In the genomic region with DNA sequence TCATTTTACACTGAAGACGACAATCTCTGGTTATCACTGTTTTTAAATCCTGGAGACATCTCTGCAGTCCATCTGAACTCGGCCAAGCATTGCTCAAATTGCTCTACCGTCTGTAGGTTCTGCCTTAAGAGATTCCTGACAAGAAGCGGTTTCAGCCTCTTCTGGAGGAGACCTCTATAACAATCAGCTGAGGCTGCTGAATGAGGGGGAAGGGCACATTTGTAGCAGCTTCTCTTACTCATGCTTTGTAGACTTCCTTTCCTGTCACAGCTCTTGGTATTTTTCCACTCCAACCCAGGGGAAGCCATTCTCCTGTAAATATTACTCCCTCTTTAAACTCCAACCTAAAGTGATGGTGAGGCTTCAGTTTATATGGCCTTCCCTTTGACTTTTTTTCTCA, we compare ENCODE assay signal across 9 cellular contexts. TPM values are rescaled to one million over a fixed set of nuclear protein-coding genes. Genes with fewer than 3 reads are reported as not detected.
DNase-seq lines count a peak whose midpoint lies in the region; ATAC-seq and TF ChIP-seq lines count a peak whose summit lies in the region.
"Had no signal": no experiment of that assay in that cellular context is flagged by ENCODE, and none has a peak within 500 bp of the region (broad histone marks: within the 10 kb centered on the region; RNA-seq: fewer than 3 reads in every experiment).

No MANE protein-coding gene starts in this region.

- peak overlapping the region; percentile 13 for H3K4me2 ChIP-seq in fibroblast of lung (ENCODE audit: extremely low read depth, insufficient read depth, low read length)

- no peaks in the 10 kb centered on the region for H3K27me3 ChIP-seq in A673 (replicated peaks; ENCODE audit: insufficient read depth, low read depth, low read length, poor library complexity)
- H3K27me3 ChIP-seq in fibroblast of lung (ENCODE audit: control insufficient read depth, insufficient read depth, low read length): no peaks in the 10 kb centered on the region
- H3K27me3 ChIP-seq in psoas muscle (ENCODE audit: insufficient read depth in 3 of 3, low read length in 2 of 3): no peaks in the 10 kb centered on the region

- intact Hi-C loops in A673 (cut with micrococcal nuclease; ENCODE audit: unreplicated experiment) (no loop called here), psoas muscle (cut with DNase I) (no loop called here), left colon (cut with DNase I, micrococcal nuclease) (no loop called here)

- H3K4me1 ChIP-seq in A673 (ENCODE audit: insufficient read depth, low read length, poor library complexity, severe bottlenecking): peaks cover 31% of the 10 kb centered on the region
- H3K4me1 ChIP-seq in fibroblast of lung (ENCODE audit: control insufficient read depth, extremely low read depth, insufficient read depth, low read length): peaks cover 13% of the 10 kb centered on the region
- H3K4me1 ChIP-seq in psoas muscle: peaks cover 19% of the 10 kb centered on the region

- no TSS peak for BruUV-seq in A673 (replicated peaks; lab: Mats Ljungman, UMichigan)

- no peaks in the 10 kb centered on the region for H4K20me1 ChIP-seq in fibroblast of lung (ENCODE audit: control insufficient read depth, extremely low read depth, insufficient read depth, low read length)

- TF ChIP-seq CTCF in A673 (conservative IDR thresholded peaks at IDR 0.05; ENCODE audit: low read depth, low read length) (no peak), fibroblast of lung (conservative IDR thresholded peaks at IDR 0.05 in 1 of 2, IDR thresholded peaks at IDR 0.05 in 1 of 2; ENCODE audit: low read depth in 1 of 2, low read length in 2 of 2) (no peak), psoas muscle (IDR thresholded peaks at IDR 0.05) (no peak)

- no peaks in the 10 kb centered on the region for H3K79me2 ChIP-seq in fibroblast of lung (ENCODE audit: control insufficient read depth, insufficient read depth, low read length)

- peak; percentile 86 for DNase-seq in A673 (ENCODE audit: low spot score)
- DNase-seq in HCEC 1CT: peak; percentile 82
- peak; percentile 73 to 85 for DNase-seq in fibroblast of lung (ENCODE audit: low read depth in 2 of 2)
- no peak for DNase-seq in psoas muscle
- no peak for DNase-seq in activated effector memory CD4-positive, alpha-beta T cell treated with Interleukin-2 at 50 U/mL for 16 hours
- DNase-seq in left colon: no peak
- DNase-seq: activated naive CD8-positive, alpha-beta T cell treated with anti-CD3 and anti-CD28 coated beads, Interleukin-2, amount 10 ng/mL, durations not matched to agents 7 days and 5 days had no signal

- peak overlapping the region; percentile 0 for H2AFZ ChIP-seq in fibroblast of lung (ENCODE audit: low read length)

- POLR2A ChIA-PET in A673 (lab: Charles Lee; ENCODE audit: low non-redundant PET): interaction anchor here (0.6 to 0.7 kb wide), 2 partner anchors 19 to 54 kb away, joined by 4 read pairs; no protein-coding TSS in a partner anchor

- H3K9me3 ChIP-seq in A673 (ENCODE audit: low read depth, low read length, poor library complexity, severe bottlenecking): no peaks in the 10 kb centered on the region
- no peaks in the 10 kb centered on the region for H3K9me3 ChIP-seq in fibroblast of lung (ENCODE audit: control insufficient read depth, insufficient read depth, low read depth, low read length)
- H3K9me3 ChIP-seq in psoas muscle: no peaks in the 10 kb centered on the region

- H3K9ac ChIP-seq in fibroblast of lung (ENCODE audit: insufficient read depth, low read length): no peak overlapping the region

- H3K4me3 ChIP-seq in A673 (ENCODE audit: low read depth, low read length, poor library complexity, severe bottlenecking) (no peak overlapping the region), fibroblast of lung (replicated peaks in 1 of 4; ENCODE audit: control extremely low read depth in 1 of 4, insufficient read depth in 1 of 4, low read depth in 3 of 4, low read length in 4 of 4) (peak overlapping the region in 1 of 4 experiments; percentile 9), psoas muscle (peak overlapping the region; percentile 1)

- H3K36me3 ChIP-seq in A673 (ENCODE audit: insufficient read depth, low read length, poor library complexity, severe bottlenecking): no peaks in the 10 kb centered on the region
- H3K36me3 ChIP-seq in fibroblast of lung (ENCODE audit: control insufficient read depth, insufficient read depth, low read length): no peaks in the 10 kb centered on the region
- no peaks in the 10 kb centered on the region for H3K36me3 ChIP-seq in psoas muscle (ENCODE audit: insufficient read depth in 1 of 2, low read depth in 1 of 2)

- CTCF ChIA-PET in A673 (lab: Charles Lee): interaction anchor here (1.1 kb wide), 1 partner anchor 44 kb away, joined by 5 read pairs; no protein-coding TSS in a partner anchor

- WGBS in psoas muscle, 3 donors: 9 to 31% (median 23%) methylated on average over 4 of the region's 4 CpGs

- H3K27ac ChIP-seq in A673 (ENCODE audit: low read depth, low read length, poor library complexity, severe bottlenecking): peak overlapping the region; percentile 47
- peak overlapping the region; percentile 53 for H3K27ac ChIP-seq in fibroblast of lung (ENCODE audit: insufficient read depth, low read length)
- peak overlapping the region; percentile 81 for H3K27ac ChIP-seq in psoas muscle

- ATAC-seq in SK-N-SH treated with all-trans-retinoic acid at 6 μM for 48 hours: peak; percentile 7
- peak in 3 of 4 donors; percentile 27 to 36 (median 34) for ATAC-seq in psoas muscle
- no peak for ATAC-seq in GM21367 (IDR thresholded peaks at IDR 0.05; ENCODE audit: unreplicated experiment)
- ATAC-seq in left colon: no peak

TF ChIP-seq in SK-N-SH treated with all-trans-retinoic acid at 6 μM for 48 hours, 23 proteins besides CTCF, POLR2A, EP300 and RAD21:
- TF ChIP-seq ARNTL (CRISPR knock-in tag; IDR thresholded peaks at IDR 0.05; ENCODE audit: borderline replicate concordance, low read depth): no peak
- TF ChIP-seq BACH2 (CRISPR knock-in tag; IDR thresholded peaks at IDR 0.05; ENCODE audit: borderline replicate concordance): no peak
- no peak for TF ChIP-seq ZNF70 (CRISPR knock-in tag; IDR thresholded peaks at IDR 0.05)
- TF ChIP-seq, protein P1, sequence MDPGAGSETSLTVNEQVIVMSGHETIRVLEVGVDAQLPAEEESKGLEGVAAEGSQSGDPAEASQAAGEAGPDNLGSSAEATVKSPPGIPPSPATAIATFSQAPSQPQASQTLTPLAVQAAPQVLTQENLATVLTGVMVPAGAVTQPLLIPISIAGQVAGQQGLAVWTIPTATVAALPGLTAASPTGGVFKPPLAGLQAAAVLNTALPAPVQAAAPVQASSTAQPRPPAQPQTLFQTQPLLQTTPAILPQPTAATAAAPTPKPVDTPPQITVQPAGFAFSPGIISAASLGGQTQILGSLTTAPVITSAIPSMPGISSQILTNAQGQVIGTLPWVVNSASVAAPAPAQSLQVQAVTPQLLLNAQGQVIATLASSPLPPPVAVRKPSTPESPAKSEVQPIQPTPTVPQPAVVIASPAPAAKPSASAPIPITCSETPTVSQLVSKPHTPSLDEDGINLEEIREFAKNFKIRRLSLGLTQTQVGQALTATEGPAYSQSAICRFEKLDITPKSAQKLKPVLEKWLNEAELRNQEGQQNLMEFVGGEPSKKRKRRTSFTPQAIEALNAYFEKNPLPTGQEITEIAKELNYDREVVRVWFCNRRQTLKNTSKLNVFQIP (CRISPR knock-in tag; IDR thresholded peaks at IDR 0.05; ENCODE audit: borderline replicate concordance, low read depth): no peak
- no peak for TF ChIP-seq RARB (CRISPR knock-in tag; IDR thresholded peaks at IDR 0.05)
- TF ChIP-seq OSR1 (CRISPR knock-in tag; IDR thresholded peaks at IDR 0.05): no peak

RNA-seq across cellular contexts. Expression of a gene that starts 3.0 kb away (rescaled TPM):
- total RNA-seq in A673 (2021) (32.1 and 35.6 TPM in 2 replicates), fibroblast of lung (2.3 and 8.4 TPM in 2 replicates), psoas muscle (10 to 100 TPM in 2 of 4 donors, 1 to 10 TPM in 2; 1.3 to 19.3 (median 8.0) TPM), left colon (10 to 100 TPM in 1 of 2 donors, under 1 TPM in 1; 0.85 to 18.1 TPM)
- polyA plus RNA-seq in fibroblast of lung (1.9 and 3.2 TPM in 2 replicates), psoas muscle (100 to 1,000 TPM in 1 of 3 donors, 10 to 100 TPM in 1, 1 to 10 TPM in 1; 9.2 to 133 (median 32.6) TPM)
- polyA plus RNA-seq in fibroblast of lung (2012): 1.5 and 3.3 TPM in 2 replicates
- 2.8 and 5.8 TPM in 2 replicates for polyA minus RNA-seq in fibroblast of lung (ENCODE audit: low replicate concordance)

RNA-seq across cellular contexts. Expression of a gene that starts 22.6 kb away (rescaled TPM):
- total RNA-seq in A673 (2021) (25.7 TPM in 2 replicates), fibroblast of lung (12.7 and 20.8 TPM in 2 replicates), psoas muscle (10 to 100 TPM; 12.3 to 25.2 (median 18.0) TPM), left colon (10 to 100 TPM; 14.0 to 14.3 TPM)
- polyA plus RNA-seq in fibroblast of lung (14.2 and 15.6 TPM in 2 replicates), psoas muscle (10 to 100 TPM; 32.3 to 50.6 (median 45.1) TPM)
- 9.8 and 10.0 TPM in 2 replicates for polyA plus RNA-seq in fibroblast of lung (2012)
- polyA minus RNA-seq in fibroblast of lung (ENCODE audit: low replicate concordance): 8.0 and 12.2 TPM in 2 replicates

RNA-seq across cellular contexts. Expression of a gene that starts 51.8 kb away (rescaled TPM):
- total RNA-seq in A673 (2021) (111 and 123 TPM in 2 replicates), fibroblast of lung (63.7 and 67.9 TPM in 2 replicates), psoas muscle (100 to 1,000 TPM in 1 of 4 donors, 10 to 100 TPM in 3; 86.9 to 110 (median 91.5) TPM), left colon (100 to 1,000 TPM; 120 to 135 TPM)
- polyA plus RNA-seq in fibroblast of lung (88.9 and 89.8 TPM in 2 replicates), psoas muscle (10 to 100 TPM; 61.3 to 96.5 (median 72.1) TPM)
- 144 and 146 TPM in 2 replicates for polyA plus RNA-seq in fibroblast of lung (2012)
- polyA minus RNA-seq in fibroblast of lung (ENCODE audit: low replicate concordance): 38.3 and 104 TPM in 2 replicates

Comparison
In these comparisons a context has a peak if more than half of its experiments do, and no peak if none do; other contexts are left out.
1. DNase-seq: peak in A673 (single experiment), HCEC 1CT (single experiment) and fibroblast of lung (2 of 2); none in psoas muscle (0 of 2), activated effector memory CD4-positive, alpha-beta T cell treated with Interleukin-2 at 50 U/mL for 16 hours (single experiment) and left colon (0 of 2).
2. ATAC-seq: peak in SK-N-SH treated with all-trans-retinoic acid at 6 μM for 48 hours (single experiment) and psoas muscle (3 of 4); none in GM21367 (single experiment) and left colon (single experiment).
3. Peak in every context shown above with its lines, with median percentiles within 50 percentile points of each other: H3K27ac ChIP-seq.